Comparison of ENCODE assay signal across 2 cellular contexts in genomic region chr3:185789891-185790830, GRCh38.
TF ChIP-seq lines count a peak whose summit lies in the region.

No MANE protein-coding gene starts in this region.

TF ChIP-seq in IMR-90, 13 proteins besides CTCF, POLR2A, EP300 and RAD21:
- TF ChIP-seq SMC3 (IDR thresholded peaks at IDR 0.05; ENCODE audit: low read depth, low read length) (no peak), MXI1 (IDR thresholded peaks at IDR 0.05; ENCODE audit: borderline replicate concordance, low read depth, low read length) (no peak), BHLHE40 (IDR thresholded peaks at IDR 0.05; ENCODE audit: low read depth, low read length) (no peak), MAZ (IDR thresholded peaks at IDR 0.05; ENCODE audit: borderline replicate concordance, low read depth, low read length) (no peak), NFE2L2 (IDR thresholded peaks at IDR 0.05; ENCODE audit: low read depth, low read length) (no peak), CHD1 (IDR thresholded peaks at IDR 0.05; ENCODE audit: low read depth, low read length) (no peak), ELK1 (IDR thresholded peaks at IDR 0.05; ENCODE audit: borderline replicate concordance, low read depth, low read length) (no peak), RCOR1 (IDR thresholded peaks at IDR 0.05; ENCODE audit: insufficient replicate concordance, low read length) (no peak), FOS (IDR thresholded peaks at IDR 0.05; ENCODE audit: low read depth, low read length) (no peak), CEBPB (IDR thresholded peaks at IDR 0.05; ENCODE audit: low read depth, low read length) (no peak), MAFK (IDR thresholded peaks at IDR 0.05; ENCODE audit: low read depth, low read length) (no peak)
- TF ChIP-seq, protein P1, sequence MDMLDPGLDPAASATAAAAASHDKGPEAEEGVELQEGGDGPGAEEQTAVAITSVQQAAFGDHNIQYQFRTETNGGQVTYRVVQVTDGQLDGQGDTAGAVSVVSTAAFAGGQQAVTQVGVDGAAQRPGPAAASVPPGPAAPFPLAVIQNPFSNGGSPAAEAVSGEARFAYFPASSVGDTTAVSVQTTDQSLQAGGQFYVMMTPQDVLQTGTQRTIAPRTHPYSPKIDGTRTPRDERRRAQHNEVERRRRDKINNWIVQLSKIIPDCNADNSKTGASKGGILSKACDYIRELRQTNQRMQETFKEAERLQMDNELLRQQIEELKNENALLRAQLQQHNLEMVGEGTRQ (IDR thresholded peaks at IDR 0.05; ENCODE audit: low read depth, low read length): no peak

TF ChIP-seq in endothelial cell of umbilical vein, 7 proteins besides CTCF, POLR2A, EP300 and RAD21:
- TF ChIP-seq GATA2 (IDR thresholded peaks at IDR 0.05; ENCODE audit: insufficient read depth, insufficient read length, low read depth, low read length): no peak
- no peak for TF ChIP-seq MAX (IDR thresholded peaks at IDR 0.05; ENCODE audit: insufficient read depth, insufficient read length)
- TF ChIP-seq FOS (IDR thresholded peaks at IDR 0.05; ENCODE audit: borderline replicate concordance, insufficient read depth, low read length): peak; percentile 16
